ENCODE assay signal across 8 cellular contexts in genomic region chr5:177600458-177601018, GRCh38. TPM values are rescaled to one million over a fixed set of nuclear protein-coding genes. Genes with fewer than 3 reads are reported as not detected.
DNase-seq lines count a peak whose midpoint lies in the region; TF ChIP-seq lines count a peak whose summit lies in the region.

No MANE protein-coding gene starts in this region.

- H3K27me3 ChIP-seq in Karpas-422 (ENCODE audit: low read length) (no peaks in the 10 kb centered on the region), brain microvascular endothelial cell (replicated peaks) (no peaks in the 10 kb centered on the region), liver (ENCODE audit: control insufficient read depth in 4 of 4, insufficient read depth in 4 of 4, low read length in 3 of 4) (no peaks in the 10 kb centered on the region)

- no peak for DNase-seq in GM12864 (ENCODE audit: low read depth)
- peak; percentile 63 for DNase-seq in Karpas-422
- DNase-seq in brain microvascular endothelial cell = peak; percentile 28
- DNase-seq in activated gamma-delta T cell treated with Interleukin-2 at 50 U/mL for 16 hours = no peak
- DNase-seq in cerebellar nuclear complex (lab: John Stamatoyannopoulos, UW) = no peak
- no peak for DNase-seq in GM19240 (ENCODE audit: insufficient read length, low spot score)

- H4K20me1 ChIP-seq in Karpas-422 (ENCODE audit: insufficient read depth, low read depth, low read length) = 0 out of 2 replicates have a peak, but pooled peaks cover 6% of the 10 kb centered on the region

- peaks cover 12% of the 10 kb centered on the region for H3K36me3 ChIP-seq in Karpas-422 (ENCODE audit: insufficient read depth, low read length)
- H3K36me3 ChIP-seq in brain microvascular endothelial cell (replicated peaks) = peaks cover 11% of the 10 kb centered on the region
- peaks cover 2 to 16% (median 8%) of the 10 kb centered on the region in 4 donors for H3K36me3 ChIP-seq in liver (ENCODE audit: control insufficient read depth in 4 of 4, insufficient read depth in 3 of 4, low read depth in 1 of 4, low read length in 3 of 4)

- no peaks in the 10 kb centered on the region for H3K9me2 ChIP-seq in Karpas-422 (replicated peaks; ENCODE audit: insufficient read depth, low read length)

- H3K9me3 ChIP-seq in Karpas-422 (ENCODE audit: low read length) = no peaks in the 10 kb centered on the region
- no peaks in the 10 kb centered on the region for H3K9me3 ChIP-seq in liver (ENCODE audit: control insufficient read depth in 4 of 4, low read length in 3 of 4)

- H3K4me2 ChIP-seq in Karpas-422 (ENCODE audit: low read depth, low read length, poor library complexity, severe bottlenecking) = peak overlapping the region; percentile 85

- H3K4me1 ChIP-seq in Karpas-422 (ENCODE audit: low read length) = peaks cover 15% of the 10 kb centered on the region
- peaks cover 0 to 19% (median 10%) of the 10 kb centered on the region in 4 donors for H3K4me1 ChIP-seq in liver (ENCODE audit: control insufficient read depth in 4 of 4, insufficient read depth in 4 of 4, low read length in 3 of 4)

- in situ Hi-C loops in brain microvascular endothelial cell (cut with HindIII; ENCODE audit: low pct_ligation_motif_present, low sequenced_read_pairs) = no loop called here

- no peak for TF ChIP-seq CTCF in GM12864 (IDR thresholded peaks at IDR 0.05; ENCODE audit: low read depth, low read length, missing control alignments)
- TF ChIP-seq CTCF in brain microvascular endothelial cell (IDR thresholded peaks at IDR 0.05; ENCODE audit: low read depth, low read length, missing control alignments) = no peak
- no peak for TF ChIP-seq CTCF in liver (IDR thresholded peaks at IDR 0.05; ENCODE audit: low read depth, low read length, missing input control)

- peak overlapping the region; percentile 75 for H3K4me3 ChIP-seq in GM12864 (ENCODE audit: low read depth, low read length)
- H3K4me3 ChIP-seq in Karpas-422 (ENCODE audit: low read length) = peak overlapping the region; percentile 94
- H3K4me3 ChIP-seq in brain microvascular endothelial cell (ENCODE audit: low read depth, low read length) = peak overlapping the region; percentile 80
- peak overlapping the region; percentile 83 to 99 (median 87) for H3K4me3 ChIP-seq in liver (ENCODE audit: low read depth in 1 of 3, low read length in 3 of 3)

- WGBS in liver = 6% methylated on average over 20 of the region's 20 CpGs

- peaks cover 26% of the 10 kb centered on the region for H3K79me2 ChIP-seq in Karpas-422 (ENCODE audit: low read length)

- TF ChIP-seq RAD21 in liver (IDR thresholded peaks at IDR 0.05) = no peak

- H3K27ac ChIP-seq in Karpas-422 (ENCODE audit: low read length) (peak overlapping the region; percentile 68), brain microvascular endothelial cell (peak overlapping the region; percentile 82), liver (ENCODE audit: low read depth in 1 of 2, low read length in 2 of 2) (peak overlapping the region; percentile 38 to 79), temporal lobe (ENCODE audit: low read depth, low read length) (peak overlapping the region; percentile 36)

- H3K9ac ChIP-seq in Karpas-422 (ENCODE audit: low read length) (peak overlapping the region; percentile 89), liver (ENCODE audit: low read depth in 1 of 2, low read length in 2 of 2) (peak overlapping the region; percentile 80 to 81)

- peak overlapping the region; percentile 47; the same call in 1 of the 2 replicates for H2AFZ ChIP-seq in Karpas-422 (ENCODE audit: low read length)

TF ChIP-seq in liver, 16 proteins besides CTCF, POLR2A, EP300 and RAD21:
- TF ChIP-seq RXRA (IDR thresholded peaks at IDR 0.05) = no peak
- TF ChIP-seq SP1 (IDR thresholded peaks at IDR 0.05) = no peak
- no peak for TF ChIP-seq ZBTB33 (IDR thresholded peaks at IDR 0.05)
- no peak for TF ChIP-seq JUND (IDR thresholded peaks at IDR 0.05)
- no peak for TF ChIP-seq FOXA2 (IDR thresholded peaks at IDR 0.05)
- no peak for TF ChIP-seq EGR1 (IDR thresholded peaks at IDR 0.05; ENCODE audit: low read depth in 2 of 2)
- no peak for TF ChIP-seq TAF1 (conservative IDR thresholded peaks at IDR 0.05)
- TF ChIP-seq HNF4A (conservative IDR thresholded peaks at IDR 0.05) = no peak
- TF ChIP-seq, protein P1, sequence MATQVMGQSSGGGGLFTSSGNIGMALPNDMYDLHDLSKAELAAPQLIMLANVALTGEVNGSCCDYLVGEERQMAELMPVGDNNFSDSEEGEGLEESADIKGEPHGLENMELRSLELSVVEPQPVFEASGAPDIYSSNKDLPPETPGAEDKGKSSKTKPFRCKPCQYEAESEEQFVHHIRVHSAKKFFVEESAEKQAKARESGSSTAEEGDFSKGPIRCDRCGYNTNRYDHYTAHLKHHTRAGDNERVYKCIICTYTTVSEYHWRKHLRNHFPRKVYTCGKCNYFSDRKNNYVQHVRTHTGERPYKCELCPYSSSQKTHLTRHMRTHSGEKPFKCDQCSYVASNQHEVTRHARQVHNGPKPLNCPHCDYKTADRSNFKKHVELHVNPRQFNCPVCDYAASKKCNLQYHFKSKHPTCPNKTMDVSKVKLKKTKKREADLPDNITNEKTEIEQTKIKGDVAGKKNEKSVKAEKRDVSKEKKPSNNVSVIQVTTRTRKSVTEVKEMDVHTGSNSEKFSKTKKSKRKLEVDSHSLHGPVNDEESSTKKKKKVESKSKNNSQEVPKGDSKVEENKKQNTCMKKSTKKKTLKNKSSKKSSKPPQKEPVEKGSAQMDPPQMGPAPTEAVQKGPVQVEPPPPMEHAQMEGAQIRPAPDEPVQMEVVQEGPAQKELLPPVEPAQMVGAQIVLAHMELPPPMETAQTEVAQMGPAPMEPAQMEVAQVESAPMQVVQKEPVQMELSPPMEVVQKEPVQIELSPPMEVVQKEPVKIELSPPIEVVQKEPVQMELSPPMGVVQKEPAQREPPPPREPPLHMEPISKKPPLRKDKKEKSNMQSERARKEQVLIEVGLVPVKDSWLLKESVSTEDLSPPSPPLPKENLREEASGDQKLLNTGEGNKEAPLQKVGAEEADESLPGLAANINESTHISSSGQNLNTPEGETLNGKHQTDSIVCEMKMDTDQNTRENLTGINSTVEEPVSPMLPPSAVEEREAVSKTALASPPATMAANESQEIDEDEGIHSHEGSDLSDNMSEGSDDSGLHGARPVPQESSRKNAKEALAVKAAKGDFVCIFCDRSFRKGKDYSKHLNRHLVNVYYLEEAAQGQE (IDR thresholded peaks at IDR 0.05) = no peak
- no peak for TF ChIP-seq NR2F2 (IDR thresholded peaks at IDR 0.05)
- TF ChIP-seq FOXA1 (IDR thresholded peaks at IDR 0.05) = no peak
- TF ChIP-seq, protein P2, sequence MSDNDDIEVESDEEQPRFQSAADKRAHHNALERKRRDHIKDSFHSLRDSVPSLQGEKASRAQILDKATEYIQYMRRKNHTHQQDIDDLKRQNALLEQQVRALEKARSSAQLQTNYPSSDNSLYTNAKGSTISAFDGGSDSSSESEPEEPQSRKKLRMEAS (IDR thresholded peaks at IDR 0.05) = no peak
- no peak for TF ChIP-seq GABPA (IDR thresholded peaks at IDR 0.05 in 1 of 2, conservative IDR thresholded peaks at IDR 0.05 in 1 of 2)
- TF ChIP-seq ATF3 (IDR thresholded peaks at IDR 0.05) = no peak
- no peak for TF ChIP-seq HNF4G (IDR thresholded peaks at IDR 0.05)
- TF ChIP-seq YY1 (IDR thresholded peaks at IDR 0.05) = no peak

RNA-seq across cellular contexts. Expression of gene B4GALT7, which starts 0.6 kb away (rescaled TPM):
- total RNA-seq in Karpas-422 (2014; rRNA removed; shearing (Covaris generic); ENCODE audit: low replicate concordance) = 24.8 and 42.2 TPM in 2 replicates
- total RNA-seq in liver (10 to 100 TPM; 12.6 to 18.7 TPM), temporal lobe (11.3 TPM)
- 10 to 100 TPM in 1 of 2 donors, 1 to 10 TPM in 1; 8.1 to 19.7 TPM for polyA plus RNA-seq in liver

RNA-seq across cellular contexts. Expression of gene TMED9, which starts 8.5 kb away (rescaled TPM):
- 33.2 and 69.3 TPM in 2 replicates for total RNA-seq in Karpas-422 (2014; rRNA removed; shearing (Covaris generic); ENCODE audit: low replicate concordance)
- total RNA-seq in liver (100 to 1,000 TPM in 1 of 2 donors, 10 to 100 TPM in 1; 68.8 to 143 TPM), temporal lobe (33.2 TPM)
- polyA plus RNA-seq in liver = 100 to 1,000 TPM in 1 of 2 donors, 10 to 100 TPM in 1; 66.7 to 234 TPM

RNA-seq across cellular contexts. Expression of gene FAM193B, which starts 46.2 kb away (rescaled TPM):
- 48.3 and 59.6 TPM in 2 replicates for total RNA-seq in Karpas-422 (2014; rRNA removed; shearing (Covaris generic); ENCODE audit: low replicate concordance)
- total RNA-seq in liver (10 to 100 TPM; 14.3 to 31.8 TPM), temporal lobe (35.7 TPM)
- polyA plus RNA-seq in liver = 10 to 100 TPM; 15.5 to 16.2 TPM

Comparison
In these comparisons a context has a peak if more than half of its experiments do, and no peak if none do; other contexts are left out.
1. DNase-seq: peak in Karpas-422 (single experiment) and brain microvascular endothelial cell (single experiment); none in GM12864 (single experiment), activated gamma-delta T cell treated with Interleukin-2 at 50 U/mL for 16 hours (single experiment), cerebellar nuclear complex (0 of 2) and GM19240 (single experiment).
2. Peak in every context shown above with its lines, with median percentiles within 50 percentile points of each other: H3K4me3 ChIP-seq and H3K27ac ChIP-seq.